ENCODE assay signal across 1 cellular context in the genomic region with DNA sequence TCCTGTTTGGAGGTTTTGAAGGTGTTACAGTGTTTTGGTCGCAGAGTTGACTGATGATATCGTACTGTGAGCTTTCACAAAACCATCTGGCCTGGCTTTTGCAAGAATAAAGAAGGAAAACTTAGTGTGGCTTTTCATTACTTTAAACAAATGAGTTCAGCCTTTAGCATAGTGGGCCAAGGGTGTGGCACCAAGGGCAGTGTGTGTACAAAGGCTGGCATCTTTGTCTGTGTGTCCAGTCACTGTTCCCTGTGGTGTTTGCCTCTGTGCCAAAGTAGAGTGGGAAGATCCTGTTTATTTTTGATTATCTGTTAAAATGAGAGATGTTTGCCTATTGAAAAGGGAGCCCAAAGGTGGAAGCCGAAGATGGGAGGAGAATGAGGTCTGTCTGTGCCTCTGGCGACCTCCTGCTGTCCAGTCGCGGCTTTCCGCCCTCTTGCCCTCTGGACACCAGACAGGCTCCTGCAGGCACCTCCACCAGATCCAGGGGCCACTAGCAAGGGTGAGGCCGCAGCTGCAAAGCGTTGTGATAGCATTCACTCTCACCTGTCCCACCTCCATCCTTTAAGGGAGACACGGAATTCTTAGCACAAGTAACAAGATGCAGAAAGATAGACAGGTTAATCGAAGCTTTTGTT.
TF ChIP-seq lines count a peak whose summit lies in the region.

No MANE protein-coding gene starts in this region.

TF ChIP-seq in WTC11, 78 proteins besides CTCF, POLR2A, EP300 and RAD21:
- no peak for TF ChIP-seq ZMAT4 (CRISPR knock-in tag; IDR thresholded peaks at IDR 0.05)
- no peak for TF ChIP-seq HMGA2 (CRISPR knock-in tag; IDR thresholded peaks at IDR 0.05)
- TF ChIP-seq GABPB1 (CRISPR knock-in tag; IDR thresholded peaks at IDR 0.05), result no peak
- TF ChIP-seq ATF6 (CRISPR knock-in tag; IDR thresholded peaks at IDR 0.05), result no peak
- TF ChIP-seq E2F1 (CRISPR knock-in tag; IDR thresholded peaks at IDR 0.05), result no peak
- TF ChIP-seq, protein P1, sequence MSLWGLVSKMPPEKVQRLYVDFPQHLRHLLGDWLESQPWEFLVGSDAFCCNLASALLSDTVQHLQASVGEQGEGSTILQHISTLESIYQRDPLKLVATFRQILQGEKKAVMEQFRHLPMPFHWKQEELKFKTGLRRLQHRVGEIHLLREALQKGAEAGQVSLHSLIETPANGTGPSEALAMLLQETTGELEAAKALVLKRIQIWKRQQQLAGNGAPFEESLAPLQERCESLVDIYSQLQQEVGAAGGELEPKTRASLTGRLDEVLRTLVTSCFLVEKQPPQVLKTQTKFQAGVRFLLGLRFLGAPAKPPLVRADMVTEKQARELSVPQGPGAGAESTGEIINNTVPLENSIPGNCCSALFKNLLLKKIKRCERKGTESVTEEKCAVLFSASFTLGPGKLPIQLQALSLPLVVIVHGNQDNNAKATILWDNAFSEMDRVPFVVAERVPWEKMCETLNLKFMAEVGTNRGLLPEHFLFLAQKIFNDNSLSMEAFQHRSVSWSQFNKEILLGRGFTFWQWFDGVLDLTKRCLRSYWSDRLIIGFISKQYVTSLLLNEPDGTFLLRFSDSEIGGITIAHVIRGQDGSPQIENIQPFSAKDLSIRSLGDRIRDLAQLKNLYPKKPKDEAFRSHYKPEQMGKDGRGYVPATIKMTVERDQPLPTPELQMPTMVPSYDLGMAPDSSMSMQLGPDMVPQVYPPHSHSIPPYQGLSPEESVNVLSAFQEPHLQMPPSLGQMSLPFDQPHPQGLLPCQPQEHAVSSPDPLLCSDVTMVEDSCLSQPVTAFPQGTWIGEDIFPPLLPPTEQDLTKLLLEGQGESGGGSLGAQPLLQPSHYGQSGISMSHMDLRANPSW (CRISPR knock-in tag; conservative IDR thresholded peaks at IDR 0.05; ENCODE audit: low read depth), result no peak
- TF ChIP-seq NFYB (CRISPR knock-in tag; conservative IDR thresholded peaks at IDR 0.05; ENCODE audit: low read depth), result no peak
